ENCODE assay signal across 13 cellular contexts in the genomic region with DNA sequence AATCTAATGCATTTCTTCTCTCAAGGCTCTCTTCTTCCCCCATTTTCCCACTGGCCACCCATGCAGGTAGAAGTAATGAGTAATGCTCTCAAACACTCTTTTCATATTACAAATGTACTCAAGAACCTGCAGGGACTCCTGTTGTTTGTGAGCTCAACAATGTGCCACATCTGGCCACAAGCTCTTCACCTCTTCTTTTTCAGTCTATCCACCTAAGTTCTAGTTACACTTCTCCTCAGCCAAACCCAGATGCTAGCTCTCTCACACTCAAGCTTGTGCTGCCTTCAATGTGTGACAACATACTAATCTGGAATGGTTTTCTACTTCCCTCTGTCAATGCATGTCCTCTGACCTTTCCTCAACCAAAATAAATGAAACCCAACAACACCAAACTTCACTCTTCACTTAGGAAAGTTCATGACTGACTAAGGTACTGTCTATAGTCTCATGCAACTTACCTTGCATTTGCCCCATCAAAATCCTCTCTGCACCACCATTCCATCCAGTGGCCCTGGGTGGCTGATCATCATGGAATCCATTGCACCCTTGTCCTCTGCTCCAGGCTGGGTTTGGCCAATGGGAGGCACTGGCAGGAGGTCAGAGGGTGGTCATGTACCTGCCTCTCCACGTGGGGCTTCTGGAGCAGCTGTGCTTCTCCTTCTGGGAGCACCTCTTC. TPM values are rescaled to one million over a fixed set of nuclear protein-coding genes. Genes with fewer than 3 reads are reported as not detected.
"Had no signal": no experiment of that assay in that cellular context is flagged by ENCODE, and none has a peak within 500 bp of the region (broad histone marks: within the 10 kb centered on the region; RNA-seq: fewer than 3 reads in every experiment).

No MANE protein-coding gene starts in this region.

- DNase-seq: activated gamma-delta T cell treated with Interleukin-2 at 50 U/mL for 16 hours; activated T-cell treated with anti-CD3 and anti-CD28 coated beads for 4 hours; adrenal gland; central memory CD4-positive, alpha-beta T cell; effector memory CD4-positive, alpha-beta T cell; left ventricle myocardium superior; mesenchymal stem cell; nephron progenitor cell; stimulated activated CD4-positive, alpha-beta T cell treated with anti-CD3 and anti-CD28 coated beads, Interleukin-12 subunit alpha, Interleukin-12 subunit beta, amount 100 ng/mL, for 4 hours; testis had no signal

- H3K27me3 ChIP-seq: testis had no signal

- H3K36me3 ChIP-seq: adrenal gland, gastroesophageal sphincter had no signal

- H3K4me3 ChIP-seq: adrenal gland, gastroesophageal sphincter, testis had no signal

- H3K27ac ChIP-seq: adrenal gland, epithelial cell of prostate, gastroesophageal sphincter, testis had no signal

- H3K4me1 ChIP-seq: testis had no signal

- H3K9me3 ChIP-seq: adrenal gland, gastroesophageal sphincter, testis had no signal

RNA-seq across cellular contexts. Expression of a gene that starts 38.9 kb away (rescaled TPM):
- total RNA-seq: osteocyte had no signal
